ENCODE assay signal across 11 cellular contexts in the genomic region with DNA sequence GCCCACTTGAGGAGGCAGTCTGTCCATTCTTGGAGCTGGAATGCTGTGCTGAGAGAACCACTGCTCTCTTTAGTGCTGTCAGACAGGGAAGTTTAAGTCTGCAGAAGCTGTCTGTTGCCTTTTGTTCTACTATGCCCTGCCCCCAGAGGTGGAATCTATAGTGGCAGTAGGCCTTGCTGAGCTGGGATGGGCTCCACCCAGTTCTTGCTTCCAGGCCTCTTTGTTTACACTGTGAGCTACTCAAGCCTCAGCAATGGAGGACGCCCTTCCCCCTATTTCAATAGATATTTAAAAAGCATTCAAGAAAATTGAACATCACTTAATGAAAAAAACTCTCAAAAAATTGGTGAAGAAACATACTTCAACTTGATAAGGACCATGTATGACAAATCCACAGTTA.
DNase-seq lines count a peak whose midpoint lies in the region; TF ChIP-seq lines count a peak whose summit lies in the region.
"Had no signal": no experiment of that assay in that cellular context is flagged by ENCODE, and none has a peak within 500 bp of the region (broad histone marks: within the 10 kb centered on the region; RNA-seq: fewer than 3 reads in every experiment).

No MANE protein-coding gene starts in this region.

- no peaks in the 10 kb centered on the region for H3K79me2 ChIP-seq in PC-9 (ENCODE audit: low read depth)
- no peaks in the 10 kb centered on the region for H3K79me2 ChIP-seq in osteoblast (ENCODE audit: insufficient read depth, low read length)

- H3F3A ChIP-seq in PC-9 (ENCODE audit: insufficient read depth, low read depth), result no peaks in the 10 kb centered on the region

- H3K4me2 ChIP-seq in PC-9 (peak overlapping the region; percentile 37; the same call in 1 of the 2 replicates), osteoblast (ENCODE audit: insufficient read depth, low read length) (no peak overlapping the region)

- no peak overlapping the region for H3K27ac Mint-ChIP-seq in CD8-positive, alpha-beta memory T cell
- H3K27ac Mint-ChIP-seq: nephron had no signal

- intact Hi-C loops in PC-9 (cut with micrococcal nuclease; ENCODE audit: unreplicated experiment), result loop anchor here (10.0 kb wide), 1 partner anchor 60 kb away; no protein-coding TSS in a partner anchor

- H3K36me3 Mint-ChIP-seq in CD8-positive, alpha-beta memory T cell, result no peaks in the 10 kb centered on the region

- POLR2A ChIA-PET in PC-9 (lab: Charles Lee; ENCODE audit: unreplicated experiment), result interaction anchor here (0.6 kb wide), 1 partner anchor 371 kb away, joined by 4 read pairs; no protein-coding TSS in a partner anchor
- POLR2A ChIA-PET in CD8-positive, alpha-beta memory T cell (lab: Charles Lee), result no interaction called here

- H4K20me1 ChIP-seq in PC-9 (ENCODE audit: insufficient read depth), result no peaks in the 10 kb centered on the region
- no peaks in the 10 kb centered on the region for H4K20me1 ChIP-seq in osteoblast (ENCODE audit: insufficient read depth, low read length)

- peaks cover 3 to 8% of the 10 kb centered on the region in 2 donors for H3K27me3 Mint-ChIP-seq in CD8-positive, alpha-beta memory T cell

- peaks cover 18% of the 10 kb centered on the region for H3K4me1 ChIP-seq in PC-9 (replicated peaks; ENCODE audit: insufficient read depth)
- H3K4me1 ChIP-seq in osteoblast (ENCODE audit: insufficient read depth, low read length), result peaks cover 5% of the 10 kb centered on the region
- H3K4me1 ChIP-seq in CD8-positive, alpha-beta memory T cell (ENCODE audit: insufficient read depth, low read length), result peaks cover 7% of the 10 kb centered on the region

- no peaks in the 10 kb centered on the region for H3K9me3 Mint-ChIP-seq in CD8-positive, alpha-beta memory T cell
- H3K9me3 Mint-ChIP-seq: nephron had no signal

- no TSS peak for BruUV-seq in PC-9 (replicated peaks; lab: Mats Ljungman, UMichigan)

- no peak overlapping the region for H3K4me3 ChIP-seq in PC-9
- no peak overlapping the region for H3K4me3 ChIP-seq in epithelial cell of esophagus (ENCODE audit: low read length)
- H3K4me3 ChIP-seq in osteoblast (ENCODE audit: insufficient read depth, low read length), result no peak overlapping the region
- H3K4me3 ChIP-seq in CD8-positive, alpha-beta memory T cell (ENCODE audit: low read length), result no peak overlapping the region

- CTCF ChIA-PET in PC-9 (lab: Charles Lee), result interaction anchor here (0.6 kb wide), 1 partner anchor 1681 kb away, joined by 3 read pairs; no protein-coding TSS in a partner anchor
- CTCF ChIA-PET in CD8-positive, alpha-beta memory T cell (lab: Charles Lee), result no interaction called here

- H3K27me3 ChIP-seq in PC-9 (ENCODE audit: insufficient read depth, low read depth) (no peaks in the 10 kb centered on the region), osteoblast (ENCODE audit: insufficient read depth, low read length) (no peaks in the 10 kb centered on the region)
- no peaks in the 10 kb centered on the region for H3K27me3 ChIP-seq in CD8-positive, alpha-beta memory T cell (ENCODE audit: insufficient read depth, low read length, poor library complexity, severe bottlenecking)

- H3K9me3 ChIP-seq in PC-9 (ENCODE audit: insufficient read depth, low read depth) (peaks cover 4% of the 10 kb centered on the region; the same call in 1 of the 2 replicates), osteoblast (ENCODE audit: low read depth, low read length) (no peaks in the 10 kb centered on the region)
- no peaks in the 10 kb centered on the region for H3K9me3 ChIP-seq in CD8-positive, alpha-beta memory T cell (ENCODE audit: low read length)

- H2AFZ ChIP-seq in PC-9, result no peak overlapping the region; the same call in 1 of the 2 replicates
- peak overlapping the region; percentile 68 for H2AFZ ChIP-seq in osteoblast (ENCODE audit: low read length)

- peak; percentile 1 for DNase-seq in NCI-H2227 treated with DMSO at 0.1 percent for 48 hours (lab: John Stamatoyannopoulos, UW)
- DNase-seq in NCI-H2227 (lab: John Stamatoyannopoulos, UW; ENCODE audit: unreplicated experiment), result no peak
- DNase-seq in PC-9, result peak; percentile 54 to 69
- peak; percentile 80 for DNase-seq in epithelial cell of esophagus (ENCODE audit: low read depth)
- no peak for DNase-seq in osteoblast (ENCODE audit: insufficient read length, low spot score, missing footprints)
- no peak for DNase-seq in LoVo (ENCODE audit: low spot score)
- DNase-seq in CD8-positive, alpha-beta memory T cell, result no peak
- no peak for DNase-seq in hypothalamus (lab: John Stamatoyannopoulos, UW)
- DNase-seq: NCI-H1092, trophoblast cell had no signal

- H3K4me3 Mint-ChIP-seq in CD8-positive, alpha-beta memory T cell, result no peak overlapping the region
- H3K4me3 Mint-ChIP-seq: nephron had no signal

- no peaks in the 10 kb centered on the region for H3K9me2 ChIP-seq in PC-9 (ENCODE audit: insufficient read depth)

- peaks cover 12 to 19% (median 13%) of the 10 kb centered on the region in 3 donors for H3K4me1 Mint-ChIP-seq in CD8-positive, alpha-beta memory T cell
- H3K4me1 Mint-ChIP-seq: nephron had no signal

- H3K27ac ChIP-seq in PC-9 (no peak overlapping the region), osteoblast (ENCODE audit: low read depth, low read length) (no peak overlapping the region)
- H3K27ac ChIP-seq in CD8-positive, alpha-beta memory T cell (ENCODE audit: low read depth, low read length), result no peak overlapping the region

- TF ChIP-seq CTCF in PC-9 (conservative IDR thresholded peaks at IDR 0.05) (peak; percentile 43; the same call in 1 of the 2 replicates), epithelial cell of esophagus (IDR thresholded peaks at IDR 0.05; ENCODE audit: insufficient read depth, low read depth, low read length, missing control alignments) (peak; percentile 54), osteoblast (IDR thresholded peaks at IDR 0.05; ENCODE audit: extremely low read depth, low read depth, low read length) (no peak)

- no peaks in the 10 kb centered on the region for H3K36me3 ChIP-seq in PC-9 (ENCODE audit: low read depth)
- H3K36me3 ChIP-seq in osteoblast (ENCODE audit: insufficient read depth, low read length), result no peaks in the 10 kb centered on the region
- H3K36me3 ChIP-seq in CD8-positive, alpha-beta memory T cell (ENCODE audit: insufficient read depth, low read length), result no peaks in the 10 kb centered on the region

Comparison
In these comparisons a context has a peak if more than half of its experiments do, and no peak if none do; other contexts are left out.
1. DNase-seq: peak in NCI-H2227 treated with DMSO at 0.1 percent for 48 hours (single experiment), PC-9 (2 of 2) and epithelial cell of esophagus (single experiment); none in NCI-H2227 (single experiment), osteoblast (single experiment), LoVo (single experiment), CD8-positive, alpha-beta memory T cell (0 of 5) and hypothalamus (0 of 51).